8 cellular contexts compared by ENCODE assay signal in the genomic region with DNA sequence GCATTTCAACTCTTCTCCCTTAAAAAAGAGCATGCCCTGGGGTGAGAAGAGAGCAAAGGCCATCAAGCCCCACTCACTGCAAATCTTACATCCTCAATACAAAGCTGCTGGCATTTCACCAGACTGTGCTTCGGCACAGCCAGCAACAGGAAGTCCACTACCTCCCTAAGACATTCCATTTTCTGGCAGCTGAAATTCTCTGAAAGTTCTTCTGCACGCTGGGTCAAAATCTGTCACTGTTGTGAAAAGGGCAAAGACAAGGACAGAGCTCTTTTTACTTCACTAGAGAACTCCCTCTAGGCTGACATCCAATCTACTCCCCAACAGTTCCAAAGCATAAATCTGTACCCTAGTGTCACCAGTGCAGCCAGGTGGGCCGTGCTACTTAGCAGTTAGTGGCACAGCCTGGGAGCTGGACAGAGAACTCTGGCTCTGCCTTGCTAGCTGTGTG. TPM values are rescaled to one million over a fixed set of nuclear protein-coding genes. Genes with fewer than 3 reads are reported as not detected.
DNase-seq lines count a peak whose midpoint lies in the region; ATAC-seq lines count a peak whose summit lies in the region.

No MANE protein-coding gene starts in this region.

- H3K9me3 Mint-ChIP-seq in naive B cell: no peaks in the 10 kb centered on the region

- peak overlapping the region; percentile 7 to 88 (median 75) for H3K27ac Mint-ChIP-seq in naive B cell

- H3K36me3 Mint-ChIP-seq in naive B cell: peaks cover 17 to 32% of the 10 kb centered on the region in 2 donors

- DNase-seq in AG08395 (ENCODE audit: low spot score): peak; percentile 59
- peak; percentile 68 for DNase-seq in dermis blood vessel endothelial cell
- no peak for DNase-seq in naive B cell
- no peak for DNase-seq in mucosa of gallbladder (ENCODE audit: low spot score)
- DNase-seq in NCI-H345 treated with DMSO at 0.1 percent for 48 hours (lab: John Stamatoyannopoulos, UW; ENCODE audit: unreplicated experiment): no peak
- no peak for DNase-seq in LoVo (ENCODE audit: low spot score)

- ATAC-seq in HG02642 (IDR thresholded peaks at IDR 0.05; ENCODE audit: poor library complexity, unreplicated experiment) (peak; percentile 26), naive B cell (ENCODE audit: low read depth in 2 of 2) (peak; percentile 41 to 52), HG03342 (IDR thresholded peaks at IDR 0.05; ENCODE audit: unreplicated experiment) (no peak)

- H3K4me3 Mint-ChIP-seq in naive B cell: peak overlapping the region; percentile 61 to 91 (median 80)

- peaks cover 65 to 85% (median 78%) of the 10 kb centered on the region in 3 donors for H3K4me1 Mint-ChIP-seq in naive B cell

- no peaks in the 10 kb centered on the region for H3K27me3 Mint-ChIP-seq in naive B cell

RNA-seq across cellular contexts. Expression of a gene that starts 6.3 kb away (rescaled TPM):
- total RNA-seq in dermis blood vessel endothelial cell (76.1 and 109 TPM in 2 replicates), mucosa of gallbladder (28.3 TPM)
- 10 to 100 TPM in 5 of 6 donors, 1 to 10 TPM in 1; 2.7 to 43.0 (median 17.1) TPM for polyA plus RNA-seq in naive B cell (ENCODE audit: low read depth in 6 of 6)

Comparison
In these comparisons a context has a peak if more than half of its experiments do, and no peak if none do; other contexts are left out.
1. DNase-seq: peak in AG08395 (single experiment) and dermis blood vessel endothelial cell (single experiment); none in naive B cell (single experiment), mucosa of gallbladder (single experiment), NCI-H345 treated with DMSO at 0.1 percent for 48 hours (single experiment) and LoVo (single experiment).